In genomic region chr7:50552921-50553320, GRCh38 we compare ENCODE assay signal across 10 cellular contexts. TPM values are rescaled to one million over a fixed set of nuclear protein-coding genes. Genes with fewer than 3 reads are reported as not detected.
DNase-seq lines count a peak whose midpoint lies in the region; FAIRE-seq and TF ChIP-seq lines count a peak whose summit lies in the region.
"Had no signal": no experiment of that assay in that cellular context is flagged by ENCODE, and none has a peak within 500 bp of the region (broad histone marks: within the 10 kb centered on the region; RNA-seq: fewer than 3 reads in every experiment).

No MANE protein-coding gene starts in this region.

- H3K9me3 ChIP-seq in neuronal stem cell (replicated peaks in 1 of 2; ENCODE audit: control insufficient read depth in 2 of 2, insufficient read depth in 1 of 2, low read depth in 1 of 2, low read length in 2 of 2): no peaks in the 10 kb centered on the region

- H3K4me1 Mint-ChIP-seq in chondrocyte (ENCODE audit: low read depth): no peaks in the 10 kb centered on the region

- H2BK120ac ChIP-seq in neuronal stem cell (ENCODE audit: low read depth, low read length): no peak overlapping the region

- no peak for TF ChIP-seq CTCF in epithelial cell of esophagus (IDR thresholded peaks at IDR 0.05; ENCODE audit: insufficient read depth, low read depth, low read length, missing control alignments)
- TF ChIP-seq CTCF in chondrocyte (IDR thresholded peaks at IDR 0.05): no peak

- no peaks in the 10 kb centered on the region for H3K9me3 Mint-ChIP-seq in chondrocyte (ENCODE audit: low read depth)

- WGBS in neuronal stem cell (ENCODE audit: extremely low coverage in 2 of 2, insufficient read length in 2 of 2, insufficient replicate concordance in 1 of 2), 2 donors: no CpG with 5 or more reads among the region's 4 CpGs

- H3K27me3 ChIP-seq in neuronal stem cell (ENCODE audit: control insufficient read depth in 3 of 3, insufficient read depth in 3 of 3, low read depth in 1 of 3, low read length in 3 of 3): no peaks in the 10 kb centered on the region

- no peak overlapping the region for H3K4me3 ChIP-seq in epithelial cell of esophagus (ENCODE audit: low read length)
- H3K4me3 ChIP-seq in neuronal stem cell (ENCODE audit: low read length in 2 of 2): no peak overlapping the region

- no peak overlapping the region for H3K14ac ChIP-seq in neuronal stem cell (ENCODE audit: low read length)

- H2AK5ac ChIP-seq in neuronal stem cell (ENCODE audit: low read depth, low read length): no peak overlapping the region

- H3K4me3 Mint-ChIP-seq in chondrocyte (ENCODE audit: unreplicated experiment): no peak overlapping the region

- no peak overlapping the region for H2BK12ac ChIP-seq in neuronal stem cell (ENCODE audit: low read length)

- H3K23ac ChIP-seq in neuronal stem cell (ENCODE audit: low read depth, low read length, poor library complexity): no peak overlapping the region

- H3K27me3 Mint-ChIP-seq in chondrocyte (ENCODE audit: low read depth): peaks cover 39% of the 10 kb centered on the region

- no peak overlapping the region for H2AFZ ChIP-seq in neuronal stem cell (ENCODE audit: low read length)

- H3K79me1 ChIP-seq in neuronal stem cell (ENCODE audit: low read depth, low read length): no peaks in the 10 kb centered on the region

- no peak overlapping the region for H2BK5ac ChIP-seq in neuronal stem cell (ENCODE audit: low read length)

- H3K36me3 ChIP-seq in neuronal stem cell (replicated peaks in 1 of 2; ENCODE audit: control insufficient read depth in 2 of 2, insufficient read depth in 2 of 2, low read length in 2 of 2): no peaks in the 10 kb centered on the region

- no peak overlapping the region for H4K91ac ChIP-seq in neuronal stem cell (ENCODE audit: low read depth, low read length, poor library complexity)

- H3K18ac ChIP-seq in neuronal stem cell (ENCODE audit: low read length): no peak overlapping the region

- no peak for TF ChIP-seq POLR2A in H54 (IDR thresholded peaks at IDR 0.05; ENCODE audit: low read depth, low read length)

- H3K36me3 Mint-ChIP-seq in chondrocyte (ENCODE audit: low read depth): no peaks in the 10 kb centered on the region

- no peak overlapping the region for H3K4me2 ChIP-seq in neuronal stem cell (ENCODE audit: insufficient read depth, low read length, poor library complexity, severe bottlenecking)

- peaks cover 0 to 10% of the 10 kb centered on the region in 2 donors for H3K4me1 ChIP-seq in neuronal stem cell (ENCODE audit: control insufficient read depth in 2 of 2, insufficient read depth in 1 of 2, low read depth in 1 of 2, low read length in 2 of 2)

- H3K27ac Mint-ChIP-seq in chondrocyte (ENCODE audit: unreplicated experiment): no peak overlapping the region

- FAIRE-seq in H54 (lab: Jason Lieb, UNC): no peak
- FAIRE-seq: HTR-8/SVneo had no signal

- H3K9ac ChIP-seq in neuronal stem cell (ENCODE audit: low read depth, low read length, poor library complexity): no peak overlapping the region

- DNase-seq in H54 (ENCODE audit: insufficient read length, low spot score): peak; percentile 29
- DNase-seq in RPMI8226: peak; percentile 18
- peak; percentile 70 for DNase-seq in epithelial cell of esophagus (ENCODE audit: low read depth)
- DNase-seq in neuronal stem cell (ENCODE audit: low spot score): peak; percentile 49
- no peak for DNase-seq in NCI-H146 treated with DMSO at 0.1 percent for 48 hours (lab: John Stamatoyannopoulos, UW; ENCODE audit: unreplicated experiment)
- no peak for DNase-seq in chondrocyte (ENCODE audit: low spot score)
- DNase-seq in retina: no peak
- DNase-seq in NCI-H2029 (lab: John Stamatoyannopoulos, UW): no peak
- DNase-seq: cerebellar nuclear complex had no signal

- no peak overlapping the region for H3K27ac ChIP-seq in neuronal stem cell (replicated peaks; ENCODE audit: low read length)

- no peak overlapping the region for H4K8ac ChIP-seq in neuronal stem cell (ENCODE audit: low read depth, low read length)

- no peak overlapping the region for H3K4ac ChIP-seq in neuronal stem cell (ENCODE audit: low read length)

- no peak overlapping the region for H2BK15ac ChIP-seq in neuronal stem cell (ENCODE audit: low read length)

RNA-seq across cellular contexts. Expression of gene DDC, which starts 12.3 kb away (rescaled TPM):
- not detected for polyA plus RNA-seq in neuronal stem cell (2013, experiment 1 of 2)
- 0.11 TPM for polyA plus RNA-seq in neuronal stem cell (2013, experiment 2 of 2)
- total RNA-seq in chondrocyte: not detected in 3 replicates

Comparison
In these comparisons a context has a peak if more than half of its experiments do, and no peak if none do; other contexts are left out.
1. DNase-seq: peak in H54 (single experiment), RPMI8226 (single experiment), epithelial cell of esophagus (single experiment) and neuronal stem cell (single experiment); none in NCI-H146 treated with DMSO at 0.1 percent for 48 hours (single experiment), chondrocyte (single experiment), retina (single experiment) and NCI-H2029 (single experiment).